Comparison of ENCODE assay signal across 9 cellular contexts in the genomic region with DNA sequence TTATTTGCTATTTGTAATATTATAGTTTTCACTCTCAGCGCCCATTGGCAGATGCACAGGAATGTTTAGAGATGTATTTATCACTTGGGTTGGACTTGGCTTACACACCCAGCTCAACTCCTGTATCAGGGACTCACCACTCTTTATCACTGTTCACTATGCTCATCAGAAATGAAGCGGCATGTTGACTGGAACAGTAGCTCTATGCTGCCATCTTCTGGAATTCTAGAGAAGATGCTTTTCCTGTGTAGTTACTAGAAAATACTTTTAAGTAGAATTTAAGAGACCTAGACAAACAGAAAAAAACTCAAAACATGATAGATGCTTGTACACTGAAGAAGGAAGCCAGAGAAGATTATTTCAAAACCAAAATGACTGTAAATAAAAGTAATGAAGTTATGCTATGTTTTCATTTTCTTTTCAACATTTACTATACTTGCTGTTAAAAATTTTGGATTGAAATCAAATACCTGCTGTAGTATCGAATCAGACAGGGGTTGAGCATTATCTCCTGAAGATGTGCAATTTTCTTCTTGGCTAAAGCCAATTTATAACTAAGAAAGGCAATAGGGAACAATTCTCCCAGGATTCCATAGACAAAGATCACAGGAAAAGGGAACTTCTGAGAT. TPM values are rescaled to one million over a fixed set of nuclear protein-coding genes. Genes with fewer than 3 reads are reported as not detected.
DNase-seq lines count a peak whose midpoint lies in the region; ATAC-seq, FAIRE-seq and TF ChIP-seq lines count a peak whose summit lies in the region.
"Had no signal": no experiment of that assay in that cellular context is flagged by ENCODE, and none has a peak within 500 bp of the region (broad histone marks: within the 10 kb centered on the region; RNA-seq: fewer than 3 reads in every experiment).

No MANE protein-coding gene starts in this region.

- H3K36me3 ChIP-seq in OCI-LY1 (ENCODE audit: insufficient read depth, low read length), result no peaks in the 10 kb centered on the region
- H3K36me3 ChIP-seq in kidney epithelial cell (ENCODE audit: control insufficient read depth, insufficient read depth, low read length), result no peaks in the 10 kb centered on the region
- no peaks in the 10 kb centered on the region for H3K36me3 ChIP-seq in tibial nerve

- no peaks in the 10 kb centered on the region for H3K9me2 ChIP-seq in OCI-LY1 (ENCODE audit: low read depth, low read length)

- no peaks in the 10 kb centered on the region for H3K36me3 Mint-ChIP-seq in activated CD4-positive, alpha-beta T cell treated with anti-CD3 and anti-CD28 coated beads for 36 hours (ENCODE audit: low read depth)

- peak; percentile 57 for ATAC-seq in activated CD4-positive, alpha-beta T cell treated with anti-CD3 and anti-CD28 coated beads for 36 hours
- peak; percentile 73 for ATAC-seq in GM21526 (IDR thresholded peaks at IDR 0.05; ENCODE audit: low FRiP score, unreplicated experiment)

- no peak overlapping the region for H3K27ac Mint-ChIP-seq in activated CD4-positive, alpha-beta T cell treated with anti-CD3 and anti-CD28 coated beads for 36 hours

- H4K20me1 ChIP-seq in OCI-LY1 (ENCODE audit: insufficient read depth, low read length), result no peaks in the 10 kb centered on the region

- H3F3A ChIP-seq in OCI-LY1 (ENCODE audit: insufficient read depth, low read length), result no peaks in the 10 kb centered on the region

- no peak overlapping the region for H3K4me3 Mint-ChIP-seq in activated CD4-positive, alpha-beta T cell treated with anti-CD3 and anti-CD28 coated beads for 36 hours

- H3K9me3 ChIP-seq in OCI-LY1 (ENCODE audit: low read length) (no peaks in the 10 kb centered on the region), tibial nerve (no peaks in the 10 kb centered on the region)

- TF ChIP-seq POLR2A in tibial nerve (IDR thresholded peaks at IDR 0.05), result no peak

- intact Hi-C loops in activated CD4-positive, alpha-beta T cell treated with anti-CD3 and anti-CD28 coated beads for 36 hours (cut with DNase I, micrococcal nuclease), result loop anchor here (1.0 to 10.0 kb wide), 6 partner anchors 350 to 961 kb away; no protein-coding TSS in a partner anchor

- no peak for FAIRE-seq in HTR-8/SVneo (lab: Jason Lieb, UNC)

- no peaks in the 10 kb centered on the region for H3K9me3 Mint-ChIP-seq in activated CD4-positive, alpha-beta T cell treated with anti-CD3 and anti-CD28 coated beads for 36 hours (ENCODE audit: low read depth)

- no peak for TF ChIP-seq EP300 in tibial nerve (IDR thresholded peaks at IDR 0.05)

- WGBS in tibial nerve, 2 donors, result 28 to 29% methylated on average over 3 of the region's 3 CpGs

- TF ChIP-seq CTCF in OCI-LY1 (IDR thresholded peaks at IDR 0.05; ENCODE audit: low read length) (peak; percentile 73; the same call in 1 of the 2 replicates), cardiac fibroblast (IDR thresholded peaks at IDR 0.05; ENCODE audit: low read depth, low read length) (peak; percentile 64), kidney epithelial cell (IDR thresholded peaks at IDR 0.05; ENCODE audit: insufficient read depth, low read length, poor library complexity, severe bottlenecking) (peak; percentile 68), tibial nerve (IDR thresholded peaks at IDR 0.05) (peak; percentile 45 to 79 (median 55))

- H3K4me2 ChIP-seq in OCI-LY1 (ENCODE audit: low read length), result no peak overlapping the region

- H3K27me3 ChIP-seq in OCI-LY1 (ENCODE audit: insufficient read depth, low read length), result no peaks in the 10 kb centered on the region
- H3K27me3 ChIP-seq in kidney epithelial cell (ENCODE audit: control insufficient read depth, insufficient read depth, low read length), result no peaks in the 10 kb centered on the region
- H3K27me3 ChIP-seq in tibial nerve, result peaks cover 0 to 3% of the 10 kb centered on the region in 2 donors

- H3K27ac ChIP-seq in OCI-LY1 (ENCODE audit: low read depth, low read length, poor library complexity, severe bottlenecking) (no peak overlapping the region), tibial nerve (no peak overlapping the region)

- H3K79me2 ChIP-seq in OCI-LY1 (ENCODE audit: insufficient read depth, low read length), result no peaks in the 10 kb centered on the region

- no peak overlapping the region for H2AFZ ChIP-seq in OCI-LY1 (ENCODE audit: low read length)

- H3K4me3 ChIP-seq in OCI-LY1 (ENCODE audit: low read depth, low read length, poor library complexity, severe bottlenecking), result no peak overlapping the region
- H3K4me3 ChIP-seq in cardiac fibroblast (replicated peaks in 1 of 2; ENCODE audit: low read depth in 2 of 2, low read length in 2 of 2), result no peak overlapping the region
- no peak overlapping the region for H3K4me3 ChIP-seq in kidney epithelial cell (ENCODE audit: low read depth, low read length)
- no peak overlapping the region for H3K4me3 ChIP-seq in tibial nerve

- H3K4me1 Mint-ChIP-seq in activated CD4-positive, alpha-beta T cell treated with anti-CD3 and anti-CD28 coated beads for 36 hours, result no peaks in the 10 kb centered on the region

- no peaks in the 10 kb centered on the region for H3K4me1 ChIP-seq in OCI-LY1 (ENCODE audit: insufficient read depth, low read length, severe bottlenecking)
- no peaks in the 10 kb centered on the region for H3K4me1 ChIP-seq in tibial nerve

- CTCF ChIA-PET in activated CD4-positive, alpha-beta T cell treated with anti-CD3 and anti-CD28 coated beads for 36 hours (lab: Charles Lee), result interaction anchor here (0.6 to 3.0 kb wide), 18 partner anchors 10 to 1495 kb away, joined by 3 to 16 read pairs (median 6); no protein-coding TSS in a partner anchor

- DNase-seq in activated CD4-positive, alpha-beta T cell treated with anti-CD3 and anti-CD28 coated beads for 36 hours, result peak; percentile 14
- no peak for DNase-seq in activated CD4-positive, alpha-beta T cell treated with anti-CD3 and anti-CD28 coated beads for 1 hour
- DNase-seq in HTR-8/SVneo (ENCODE audit: insufficient read length, low spot score) (peak; percentile 41), cardiac fibroblast (ENCODE audit: low read depth in 2 of 2) (peak; percentile 77 to 79), kidney epithelial cell (ENCODE audit: low read depth) (peak; percentile 21), tibial nerve (ENCODE audit: low spot score in 2 of 2) (peak in 1 of 2 donors; percentile 9)

- POLR2A ChIA-PET in activated CD4-positive, alpha-beta T cell treated with anti-CD3 and anti-CD28 coated beads for 36 hours (lab: Charles Lee), result no interaction called here

- H3K27me3 Mint-ChIP-seq in activated CD4-positive, alpha-beta T cell treated with anti-CD3 and anti-CD28 coated beads for 36 hours, result peaks cover 4% of the 10 kb centered on the region

- no peak overlapping the region for H3K9ac ChIP-seq in OCI-LY1 (ENCODE audit: low read length)

RNA-seq across cellular contexts. Expression of gene NXPH2, which starts 47.4 kb away (rescaled TPM):
- total RNA-seq in activated CD4-positive, alpha-beta T cell treated with anti-CD3 and anti-CD28 coated beads for 36 hours, result not detected
- total RNA-seq in kidney epithelial cell, result not detected in 2 replicates
- not detected for total RNA-seq in tibial nerve
- total RNA-seq: subcutaneous adipose tissue had no signal
